Comparison of ENCODE assay signal across 9 cellular contexts in genomic region chr5:151208481-151208914, GRCh38. TPM values are rescaled to one million over a fixed set of nuclear protein-coding genes. Genes with fewer than 3 reads are reported as not detected.
DNase-seq lines count a peak whose midpoint lies in the region; ATAC-seq and TF ChIP-seq lines count a peak whose summit lies in the region.
"Had no signal": no experiment of that assay in that cellular context is flagged by ENCODE, and none has a peak within 500 bp of the region (broad histone marks: within the 10 kb centered on the region; RNA-seq: fewer than 3 reads in every experiment).

No MANE protein-coding gene starts in this region.

- H3K27me3 ChIP-seq in CD4-positive, CD25-positive, alpha-beta regulatory T cell (ENCODE audit: control insufficient read depth, insufficient read depth, low read length), result no peaks in the 10 kb centered on the region
- H3K27me3 ChIP-seq in RWPE2 (ENCODE audit: insufficient read depth, poor library complexity, severe bottlenecking) (no peaks in the 10 kb centered on the region), rectal smooth muscle tissue (ENCODE audit: control insufficient read depth, insufficient read depth, low read length) (no peaks in the 10 kb centered on the region), dorsolateral prefrontal cortex (no peaks in the 10 kb centered on the region)

- intact Hi-C loops in Right ventricle myocardium inferior (cut with DNase I) (no loop called here), dorsolateral prefrontal cortex (cut with DNase I) (no loop called here)

- ATAC-seq in CD4-positive, CD25-positive, alpha-beta regulatory T cell (ENCODE audit: low read depth in 2 of 2), result no peak
- no peak for ATAC-seq in RWPE2 (ENCODE audit: low read depth)
- peak; percentile 49 for ATAC-seq in Right ventricle myocardium inferior
- no peak for ATAC-seq in GM19395 (IDR thresholded peaks at IDR 0.05; ENCODE audit: unreplicated experiment)

- no peak for DNase-seq in CD4-positive, CD25-positive, alpha-beta regulatory T cell
- DNase-seq in RWPE2 (ENCODE audit: low spot score) (peak; percentile 37), Right ventricle myocardium inferior (ENCODE audit: missing footprints) (no peak), putamen (ENCODE audit: low spot score) (no peak), dorsolateral prefrontal cortex (no peak), SKM-1 treated with dmso at 0.1 percent for 144 hours (lab: John Stamatoyannopoulos, UW; ENCODE audit: unreplicated experiment) (no peak)
- DNase-seq: DMS53 had no signal

- peak overlapping the region; percentile 82 to 90 (median 84) for H3K27ac Mint-ChIP-seq in CD4-positive, CD25-positive, alpha-beta regulatory T cell

- H3K36me3 ChIP-seq in CD4-positive, CD25-positive, alpha-beta regulatory T cell (ENCODE audit: control insufficient read depth, insufficient read depth, low read length), result peaks cover 17% of the 10 kb centered on the region
- H3K36me3 ChIP-seq in RWPE2 (ENCODE audit: low read depth), result no peaks in the 10 kb centered on the region
- H3K36me3 ChIP-seq in rectal smooth muscle tissue (ENCODE audit: control insufficient read depth, insufficient read depth, low read length), result no peaks in the 10 kb centered on the region

- H3K4me1 Mint-ChIP-seq in CD4-positive, CD25-positive, alpha-beta regulatory T cell, result peaks cover 29 to 86% (median 54%) of the 10 kb centered on the region in 4 donors

- H3K4me3 Mint-ChIP-seq in CD4-positive, CD25-positive, alpha-beta regulatory T cell, result peak overlapping the region; percentile 3 to 69 (median 42)

- H3K9ac ChIP-seq in rectal smooth muscle tissue (ENCODE audit: low read length), result no peak overlapping the region

- peaks cover 0 to 1% (median 0%) of the 10 kb centered on the region in 7 donors for H3K9me3 Mint-ChIP-seq in CD4-positive, CD25-positive, alpha-beta regulatory T cell

- no peak for TF ChIP-seq CTCF in RWPE2 (IDR thresholded peaks at IDR 0.05; ENCODE audit: poor library complexity, severe bottlenecking)
- no peak for TF ChIP-seq CTCF in dorsolateral prefrontal cortex (IDR thresholded peaks at IDR 0.05 in 54 of 56, conservative IDR thresholded peaks at IDR 0.05 in 2 of 56; ENCODE audit: low read depth in 1 of 56, partially characterized antibody in 56 of 56)

- peak overlapping the region; percentile 7 for H3K4me3 ChIP-seq in CD4-positive, CD25-positive, alpha-beta regulatory T cell (ENCODE audit: low read depth, low read length)
- H3K4me3 ChIP-seq in RWPE2 (ENCODE audit: severe bottlenecking) (no peak overlapping the region), rectal smooth muscle tissue (ENCODE audit: low read length) (peak overlapping the region; percentile 2), dorsolateral prefrontal cortex (no peak overlapping the region)

- no peaks in the 10 kb centered on the region for H3K9me3 ChIP-seq in CD4-positive, CD25-positive, alpha-beta regulatory T cell (ENCODE audit: control insufficient read depth in 2 of 2, low read length in 2 of 2)
- no peaks in the 10 kb centered on the region for H3K9me3 ChIP-seq in RWPE2 (ENCODE audit: severe bottlenecking)

- H3K27me3 Mint-ChIP-seq in CD4-positive, CD25-positive, alpha-beta regulatory T cell, result no peaks in the 10 kb centered on the region

- peaks cover 60% of the 10 kb centered on the region for H3K4me1 ChIP-seq in CD4-positive, CD25-positive, alpha-beta regulatory T cell (ENCODE audit: control insufficient read depth, insufficient read depth, low read length, poor library complexity, severe bottlenecking)
- H3K4me1 ChIP-seq in RWPE2 (ENCODE audit: insufficient read depth, poor library complexity, severe bottlenecking) (no peaks in the 10 kb centered on the region), rectal smooth muscle tissue (ENCODE audit: control insufficient read depth, insufficient read depth, low read length) (peaks cover 12% of the 10 kb centered on the region)

- no peak overlapping the region for H3K27ac ChIP-seq in CD4-positive, CD25-positive, alpha-beta regulatory T cell (ENCODE audit: insufficient read depth, low read length, poor library complexity, severe bottlenecking)
- H3K27ac ChIP-seq in RWPE2 (ENCODE audit: poor library complexity, severe bottlenecking), result no peak overlapping the region
- peak overlapping the region; percentile 62 for H3K27ac ChIP-seq in rectal smooth muscle tissue (ENCODE audit: low read depth, low read length)
- peak overlapping the region in 2 of 59 donors; percentile 21 to 32 for H3K27ac ChIP-seq in dorsolateral prefrontal cortex

- H3K36me3 Mint-ChIP-seq in CD4-positive, CD25-positive, alpha-beta regulatory T cell, result peaks cover 12% of the 10 kb centered on the region

RNA-seq across cellular contexts. Expression of gene CCDC69, which starts 15.4 kb away (rescaled TPM):
- total RNA-seq in CD4-positive, CD25-positive, alpha-beta regulatory T cell, result 104 TPM
- polyA plus RNA-seq in CD4-positive, CD25-positive, alpha-beta regulatory T cell, result 10 to 100 TPM; 78.2 to 97.0 (median 87.7) TPM
- total RNA-seq in Right ventricle myocardium inferior, result 181 TPM
- total RNA-seq in dorsolateral prefrontal cortex, result 10 to 100 TPM in 50 of 120 experiments, 1 to 10 TPM in 70; 4.3 to 17.0 (median 9.2) TPM

RNA-seq across cellular contexts. Expression of gene GM2A, which starts 44.5 kb away (rescaled TPM):
- 12.0 TPM for total RNA-seq in CD4-positive, CD25-positive, alpha-beta regulatory T cell
- polyA plus RNA-seq in CD4-positive, CD25-positive, alpha-beta regulatory T cell, result 1 to 10 TPM; 4.7 to 8.7 (median 6.1) TPM
- total RNA-seq in Right ventricle myocardium inferior, result 28.4 TPM
- total RNA-seq in dorsolateral prefrontal cortex, result 10 to 100 TPM; 25.4 to 82.0 (median 40.5) TPM

RNA-seq across cellular contexts. Expression of gene ANXA6, which starts 50.9 kb away (rescaled TPM):
- total RNA-seq in CD4-positive, CD25-positive, alpha-beta regulatory T cell, result 364 TPM
- polyA plus RNA-seq in CD4-positive, CD25-positive, alpha-beta regulatory T cell, result 100 to 1,000 TPM; 171 to 329 (median 244) TPM
- total RNA-seq in Right ventricle myocardium inferior (222 TPM), dorsolateral prefrontal cortex (100 to 1,000 TPM in 119 of 120 experiments, 10 to 100 TPM in 1; 98.9 to 428 (median 291) TPM)

Comparison
In these comparisons a context has a peak if more than half of its experiments do, and no peak if none do; other contexts are left out.
1. H3K4me3 ChIP-seq: peak in CD4-positive, CD25-positive, alpha-beta regulatory T cell (single experiment) and rectal smooth muscle tissue (single experiment); none in RWPE2 (single experiment) and dorsolateral prefrontal cortex (0 of 59).